ENCODE assay signal across 12 cellular contexts in the genomic region with DNA sequence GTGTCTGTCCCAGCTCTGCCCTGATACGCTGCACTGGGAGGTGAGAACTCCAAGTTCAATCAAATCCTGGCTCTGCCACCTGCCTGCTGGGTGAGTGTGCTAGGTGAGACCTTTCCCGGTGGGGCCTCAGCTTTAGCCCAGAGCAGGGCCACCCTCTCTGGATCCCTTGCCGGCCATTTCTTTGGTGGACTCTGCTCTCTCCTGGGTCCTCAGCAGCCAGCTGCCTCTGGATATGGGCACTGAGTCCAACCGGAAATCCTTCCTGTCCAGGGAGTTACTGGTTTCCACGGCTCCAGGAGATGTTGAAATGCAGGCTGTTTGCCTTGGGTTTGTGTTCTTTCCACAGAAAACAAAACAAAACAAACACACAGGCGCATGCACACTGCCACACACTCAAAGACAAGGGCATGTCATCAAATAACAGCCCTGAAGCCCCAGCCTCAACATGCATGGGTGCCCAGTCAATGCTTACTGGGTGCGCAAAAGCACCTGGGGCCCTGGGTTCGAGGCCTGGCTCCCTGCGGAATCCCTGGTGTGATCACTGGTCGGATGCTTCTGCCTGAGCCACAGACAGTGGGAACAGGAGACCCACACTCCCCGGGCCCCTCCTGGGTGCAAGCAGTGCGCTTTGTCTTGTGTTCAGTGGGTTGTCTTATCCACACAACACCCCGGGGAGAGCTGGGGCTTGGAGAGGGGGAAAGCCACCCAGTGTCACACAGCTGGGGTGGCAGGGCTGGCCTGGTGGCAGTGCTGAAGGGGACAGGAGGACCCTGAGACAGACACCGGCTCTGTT. TPM values are rescaled to one million over a fixed set of nuclear protein-coding genes. Genes with fewer than 3 reads are reported as not detected.
A peak's percentile ranks its signal among the peaks of the same experiment; 100 is the strongest.
DNase-seq lines count a peak whose midpoint lies in the region; ATAC-seq and TF ChIP-seq lines count a peak whose summit lies in the region.
"Had no signal": no experiment of that assay in that cellular context is flagged by ENCODE, and none has a peak within 500 bp of the region (broad histone marks: within the 10 kb centered on the region; RNA-seq: fewer than 3 reads in every experiment).

No MANE protein-coding gene starts in this region.

- H3K27ac Mint-ChIP-seq in stimulated activated memory B cell treated with anti-CD40 and anti-IgM and Interleukin-4, amounts not matched to agents 10 μg/mL and 1 μg/mL and 100 μg/mL, for 72 hours = no peak overlapping the region
- H3K27ac Mint-ChIP-seq: stimulated activated effector memory CD8-positive, alpha-beta T cell treated with anti-CD3 and anti-CD28 coated beads, Interleukin-12 subunit alpha, Interleukin-12 subunit beta, amount 100 ng/mL, for 72 hours; T-helper 1 cell treated with Interleukin-12 subunit alpha and Interleukin-12 subunit beta and Interleukin-4 antibody, amounts not matched to agents 30 μg/mL and 1 μg/mL, for 36 hours had no signal

- H3K4me1 Mint-ChIP-seq in stimulated activated memory B cell treated with anti-CD40 and anti-IgM and Interleukin-4, amounts not matched to agents 10 μg/mL and 1 μg/mL and 100 μg/mL, for 72 hours = no peaks in the 10 kb centered on the region
- H3K4me1 Mint-ChIP-seq: stimulated activated effector memory CD8-positive, alpha-beta T cell treated with anti-CD3 and anti-CD28 coated beads, Interleukin-12 subunit alpha, Interleukin-12 subunit beta, amount 100 ng/mL, for 72 hours had no signal

- H3K36me3 Mint-ChIP-seq in stimulated activated memory B cell treated with anti-CD40 and anti-IgM and Interleukin-4, amounts not matched to agents 10 μg/mL and 1 μg/mL and 100 μg/mL, for 72 hours = no peaks in the 10 kb centered on the region
- H3K36me3 Mint-ChIP-seq: stimulated activated effector memory CD8-positive, alpha-beta T cell treated with anti-CD3 and anti-CD28 coated beads, Interleukin-12 subunit alpha, Interleukin-12 subunit beta, amount 100 ng/mL, for 72 hours had no signal

- no peaks in the 10 kb centered on the region for H3K27me3 Mint-ChIP-seq in stimulated activated memory B cell treated with anti-CD40 and anti-IgM and Interleukin-4, amounts not matched to agents 10 μg/mL and 1 μg/mL and 100 μg/mL, for 72 hours

- TF ChIP-seq POLR2A in gastroesophageal sphincter (IDR thresholded peaks at IDR 0.05) (no peak), prostate gland (IDR thresholded peaks at IDR 0.05) (no peak)

- no peak for TF ChIP-seq EP300 in gastroesophageal sphincter (IDR thresholded peaks at IDR 0.05)

- H3K36me3 ChIP-seq in RWPE2 (ENCODE audit: low read depth) (no peaks in the 10 kb centered on the region), gastroesophageal sphincter (peaks cover 0 to 17% of the 10 kb centered on the region in 2 donors), prostate gland (no peaks in the 10 kb centered on the region)
- H3K36me3 ChIP-seq: brain microvascular endothelial cell had no signal

- H3K4me3 ChIP-seq in RWPE2 (ENCODE audit: severe bottlenecking) (no peak overlapping the region), gastroesophageal sphincter (no peak overlapping the region), prostate gland (no peak overlapping the region)

- H3K4me1 ChIP-seq in RWPE2 (ENCODE audit: insufficient read depth, poor library complexity, severe bottlenecking) = no peaks in the 10 kb centered on the region
- H3K4me1 ChIP-seq in gastroesophageal sphincter = peaks cover 13 to 69% (median 40%) of the 10 kb centered on the region in 3 donors
- peaks cover 14% of the 10 kb centered on the region for H3K4me1 ChIP-seq in prostate gland (replicated peaks)

- H3K27me3 ChIP-seq in RWPE2 (ENCODE audit: insufficient read depth, poor library complexity, severe bottlenecking) (no peaks in the 10 kb centered on the region), gastroesophageal sphincter (no peaks in the 10 kb centered on the region), prostate gland (replicated peaks; ENCODE audit: insufficient read depth) (no peaks in the 10 kb centered on the region)
- H3K27me3 ChIP-seq: brain microvascular endothelial cell had no signal

- TF ChIP-seq CTCF in RWPE2 (IDR thresholded peaks at IDR 0.05; ENCODE audit: poor library complexity, severe bottlenecking) (no peak), gastroesophageal sphincter (IDR thresholded peaks at IDR 0.05) (no peak), prostate gland (IDR thresholded peaks at IDR 0.05) (no peak)

- H3K9me3 ChIP-seq in RWPE2 (ENCODE audit: severe bottlenecking) = no peaks in the 10 kb centered on the region
- H3K9me3 ChIP-seq in gastroesophageal sphincter = no peaks in the 10 kb centered on the region
- no peaks in the 10 kb centered on the region for H3K9me3 ChIP-seq in prostate gland

- intact Hi-C loops in prostate gland (cut with DNase I) = loop anchor here (2.0 to 5.0 kb wide), 2 partner anchors 67 to 88 kb away; a partner anchor contains a TSS

- no peak overlapping the region for H3K27ac ChIP-seq in RWPE2 (ENCODE audit: poor library complexity, severe bottlenecking)
- H3K27ac ChIP-seq in gastroesophageal sphincter = peak overlapping the region; percentile 85 to 91 (median 88)
- peak overlapping the region; percentile 67 to 73 for H3K27ac ChIP-seq in prostate gland
- H3K27ac ChIP-seq: brain microvascular endothelial cell had no signal

- ATAC-seq in RWPE2 (ENCODE audit: low read depth) (no peak), gastroesophageal sphincter (peak; percentile 77)
- ATAC-seq in stimulated activated memory B cell treated with anti-CD40 and anti-IgM and Interleukin-4, amounts not matched to agents 10 μg/mL and 1 μg/mL and 100 μg/mL, for 72 hours = no peak
- ATAC-seq: stimulated activated effector memory CD8-positive, alpha-beta T cell treated with anti-CD3 and anti-CD28 coated beads, Interleukin-12 subunit alpha, Interleukin-12 subunit beta, amount 100 ng/mL, for 72 hours had no signal

- H3K4me3 Mint-ChIP-seq in stimulated activated memory B cell treated with anti-CD40 and anti-IgM and Interleukin-4, amounts not matched to agents 10 μg/mL and 1 μg/mL and 100 μg/mL, for 72 hours = no peak overlapping the region
- H3K4me3 Mint-ChIP-seq: stimulated activated effector memory CD8-positive, alpha-beta T cell treated with anti-CD3 and anti-CD28 coated beads, Interleukin-12 subunit alpha, Interleukin-12 subunit beta, amount 100 ng/mL, for 72 hours; T-helper 1 cell treated with Interleukin-12 subunit alpha and Interleukin-12 subunit beta and Interleukin-4 antibody, amounts not matched to agents 30 μg/mL and 1 μg/mL, for 36 hours had no signal

- 40 to 80% methylated on average over 1 of the region's 14 CpGs for WGBS in gastroesophageal sphincter (ENCODE audit: low coverage in 1 of 2), 2 donors
- 56% methylated on average over 14 of the region's 14 CpGs for WGBS in prostate gland

- DNase-seq in DMS153 (lab: John Stamatoyannopoulos, UW) = peak; percentile 75
- DNase-seq in RWPE2 (ENCODE audit: low spot score) = peak; percentile 28
- no peak for DNase-seq in prostate gland (ENCODE audit: low spot score)
- no peak for DNase-seq in hypothalamus (lab: John Stamatoyannopoulos, UW)
- no peak for DNase-seq in NCI-H1436 (lab: John Stamatoyannopoulos, UW)
- no peak for DNase-seq in activated gamma-delta T cell (lab: John Stamatoyannopoulos, UW)
- DNase-seq: brain microvascular endothelial cell, Karpas-422 had no signal

- no peaks in the 10 kb centered on the region for H3K9me3 Mint-ChIP-seq in stimulated activated memory B cell treated with anti-CD40 and anti-IgM and Interleukin-4, amounts not matched to agents 10 μg/mL and 1 μg/mL and 100 μg/mL, for 72 hours
- H3K9me3 Mint-ChIP-seq: stimulated activated effector memory CD8-positive, alpha-beta T cell treated with anti-CD3 and anti-CD28 coated beads, Interleukin-12 subunit alpha, Interleukin-12 subunit beta, amount 100 ng/mL, for 72 hours; T-helper 1 cell treated with Interleukin-12 subunit alpha and Interleukin-12 subunit beta and Interleukin-4 antibody, amounts not matched to agents 30 μg/mL and 1 μg/mL, for 36 hours had no signal

RNA-seq across cellular contexts. Expression of a gene that starts 33.1 kb away (rescaled TPM):
- 10 to 100 TPM; 16.5 to 38.0 (median 22.8) TPM for total RNA-seq in gastroesophageal sphincter
- 10 to 100 TPM; 30.6 to 69.1 TPM for total RNA-seq in prostate gland

Comparison
In these comparisons a context has a peak if more than half of its experiments do, and no peak if none do; other contexts are left out.
1. DNase-seq: peak in DMS153 (single experiment) and RWPE2 (single experiment); none in prostate gland (single experiment), hypothalamus (0 of 51), NCI-H1436 (single experiment) and activated gamma-delta T cell (single experiment).